ENCODE assay signal across 14 cellular contexts in the genomic region with DNA sequence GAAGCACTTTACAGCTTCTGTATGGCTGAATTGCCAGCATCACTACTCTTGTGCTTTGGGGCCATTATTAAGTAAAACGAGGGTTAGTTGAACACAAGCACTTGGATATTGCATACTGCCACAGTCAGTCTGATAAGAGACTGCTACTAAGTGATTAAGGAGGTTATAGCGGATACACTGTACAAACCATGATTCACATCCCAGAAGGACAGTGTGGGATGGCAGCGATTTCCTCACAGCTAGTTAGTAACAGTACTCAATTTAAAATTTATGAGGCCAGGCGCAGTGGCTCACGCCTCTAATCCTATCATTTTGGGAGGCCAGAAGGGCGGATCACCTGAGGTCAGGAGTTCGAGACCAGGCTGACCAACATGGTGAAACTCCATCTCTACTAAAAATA. TPM values are rescaled to one million over a fixed set of nuclear protein-coding genes. Genes with fewer than 3 reads are reported as not detected.
DNase-seq lines count a peak whose midpoint lies in the region; ATAC-seq and TF ChIP-seq lines count a peak whose summit lies in the region.
"Had no signal": no experiment of that assay in that cellular context is flagged by ENCODE, and none has a peak within 500 bp of the region (broad histone marks: within the 10 kb centered on the region; RNA-seq: fewer than 3 reads in every experiment).

No MANE protein-coding gene starts in this region.

- no peak overlapping the region for H3K27ac ChIP-seq in GM23338 (ENCODE audit: low read depth)
- peak overlapping the region in 3 of 5 donors; percentile 9 to 66 (median 40) for H3K27ac ChIP-seq in adrenal gland
- H3K27ac ChIP-seq: parathyroid adenoma had no signal

- 43 to 54% (median 49%) methylated on average over 6 to 7 of the region's 7 CpGs for WGBS in adrenal gland, 4 donors

- H4K20me1 ChIP-seq in GM23338 (replicated peaks; ENCODE audit: insufficient read depth) = peaks cover 9% of the 10 kb centered on the region

- H3K36me3 Mint-ChIP-seq in GM23338 (ENCODE audit: low read depth) = no peaks in the 10 kb centered on the region; the same call in 2 of the 3 replicates
- H3K36me3 Mint-ChIP-seq: activated naive CD4-positive, alpha-beta T cell treated with anti-CD3 and anti-CD28 coated beads, Interleukin-2, amount 50 U/mL, for 24 hours had no signal

- peaks cover 22% of the 10 kb centered on the region for H3K27me3 Mint-ChIP-seq in GM23338 (ENCODE audit: insufficient read depth, low read depth, poor library complexity)
- H3K27me3 Mint-ChIP-seq: activated naive CD4-positive, alpha-beta T cell treated with anti-CD3 and anti-CD28 coated beads, Interleukin-2, amount 50 U/mL, for 24 hours had no signal

- H3K4me1 ChIP-seq in GM23338 (ENCODE audit: insufficient read depth) (peaks cover 16% of the 10 kb centered on the region), adrenal gland (replicated peaks in 1 of 2) (peaks cover 5 to 20% of the 10 kb centered on the region in 2 donors)
- H3K4me1 ChIP-seq: parathyroid adenoma had no signal

- H3K4me2 ChIP-seq in GM23338 = peak overlapping the region; percentile 92; the same call in 1 of the 2 replicates

- TF ChIP-seq CTCF in GM23338 (conservative IDR thresholded peaks at IDR 0.05; ENCODE audit: low read depth in 2 of 2) = no peak
- TF ChIP-seq CTCF in adrenal gland (IDR thresholded peaks at IDR 0.05) = no peak
- no peak for TF ChIP-seq CTCF in GM20000 (IDR thresholded peaks at IDR 0.05; ENCODE audit: extremely low read depth, missing control alignments)

- H3K27ac Mint-ChIP-seq in GM23338 = no peak overlapping the region
- H3K27ac Mint-ChIP-seq: activated naive CD4-positive, alpha-beta T cell treated with anti-CD3 and anti-CD28 coated beads, Interleukin-2, amount 50 U/mL, for 24 hours had no signal

- H3K27me3 ChIP-seq in GM23338 (ENCODE audit: insufficient read depth) (no peaks in the 10 kb centered on the region), adrenal gland (no peaks in the 10 kb centered on the region)
- H3K27me3 ChIP-seq: esophagus muscularis mucosa, MG63 had no signal

- H3K9me3 Mint-ChIP-seq in GM23338 = no peaks in the 10 kb centered on the region
- H3K9me3 Mint-ChIP-seq: activated naive CD4-positive, alpha-beta T cell treated with anti-CD3 and anti-CD28 coated beads, Interleukin-2, amount 50 U/mL, for 24 hours had no signal

- DNase-seq in A172 (ENCODE audit: low spot score) = peak; percentile 67
- no peak for DNase-seq in GM23338 (ENCODE audit: low spot score)
- DNase-seq in adrenal gland = peak; percentile 46 to 84 (median 74)
- DNase-seq in iris pigment epithelial cell (ENCODE audit: low read depth) = peak; percentile 56
- no peak for DNase-seq in DMS79 treated with DMSO at 0.1 percent for 48 hours (lab: John Stamatoyannopoulos, UW)
- no peak for DNase-seq in GM20000 (ENCODE audit: low spot score)
- DNase-seq in ecto neural progenitor cell (ENCODE audit: low spot score) = no peak
- DNase-seq: DMS153, MG63, NCI-H2171 treated with DMSO at 0.1 percent for 48 hours had no signal

- peaks cover 18% of the 10 kb centered on the region for H3K79me2 ChIP-seq in GM23338 (replicated peaks; ENCODE audit: insufficient read depth)

- peaks cover 30% of the 10 kb centered on the region for H3F3A ChIP-seq in GM23338 (replicated peaks; ENCODE audit: low read depth)

- H2AFZ ChIP-seq in GM23338 = no peak overlapping the region
- H2AFZ ChIP-seq: parathyroid adenoma had no signal

- H3K4me1 Mint-ChIP-seq in GM23338 = peaks cover 19% of the 10 kb centered on the region

- peak overlapping the region; percentile 56; the same call in 1 of the 3 replicates for H3K4me3 Mint-ChIP-seq in GM23338
- H3K4me3 Mint-ChIP-seq: activated naive CD4-positive, alpha-beta T cell treated with anti-CD3 and anti-CD28 coated beads, Interleukin-2, amount 50 U/mL, for 24 hours had no signal

- ATAC-seq in GM23338 (no peak), GM19463 (IDR thresholded peaks at IDR 0.05; ENCODE audit: unreplicated experiment) (no peak)

- H3K9me2 ChIP-seq in GM23338 (ENCODE audit: insufficient read depth) = no peaks in the 10 kb centered on the region

- no peaks in the 10 kb centered on the region for H3K9me3 ChIP-seq in adrenal gland (replicated peaks in 1 of 3)
- H3K9me3 ChIP-seq: esophagus muscularis mucosa, MG63 had no signal

- H3K36me3 ChIP-seq in GM23338 (ENCODE audit: insufficient read depth) (no peaks in the 10 kb centered on the region), adrenal gland (replicated peaks in 1 of 2) (no peaks in the 10 kb centered on the region)
- H3K36me3 ChIP-seq: esophagus muscularis mucosa, MG63 had no signal

- intact Hi-C loops in adrenal gland (cut with DNase I) = loop anchor here in 1 of 2 donors (5.0 kb wide), 1 partner anchor 61 kb away; no protein-coding TSS in a partner anchor

- peak in 1 of 2 donors; percentile 36 for TF ChIP-seq POLR2A in adrenal gland (IDR thresholded peaks at IDR 0.05)

- H3K4me3 ChIP-seq in GM23338 (no peak overlapping the region), adrenal gland (no peak overlapping the region)
- H3K4me3 ChIP-seq: esophagus muscularis mucosa, MG63 had no signal

TF ChIP-seq in GM23338, 12 proteins besides CTCF, POLR2A, EP300 and RAD21 (continues in another document):
- TF ChIP-seq EZH2phosphoT487 (IDR thresholded peaks at IDR 0.05; ENCODE audit: unreplicated experiment) = no peak
- TF ChIP-seq, protein P1, sequence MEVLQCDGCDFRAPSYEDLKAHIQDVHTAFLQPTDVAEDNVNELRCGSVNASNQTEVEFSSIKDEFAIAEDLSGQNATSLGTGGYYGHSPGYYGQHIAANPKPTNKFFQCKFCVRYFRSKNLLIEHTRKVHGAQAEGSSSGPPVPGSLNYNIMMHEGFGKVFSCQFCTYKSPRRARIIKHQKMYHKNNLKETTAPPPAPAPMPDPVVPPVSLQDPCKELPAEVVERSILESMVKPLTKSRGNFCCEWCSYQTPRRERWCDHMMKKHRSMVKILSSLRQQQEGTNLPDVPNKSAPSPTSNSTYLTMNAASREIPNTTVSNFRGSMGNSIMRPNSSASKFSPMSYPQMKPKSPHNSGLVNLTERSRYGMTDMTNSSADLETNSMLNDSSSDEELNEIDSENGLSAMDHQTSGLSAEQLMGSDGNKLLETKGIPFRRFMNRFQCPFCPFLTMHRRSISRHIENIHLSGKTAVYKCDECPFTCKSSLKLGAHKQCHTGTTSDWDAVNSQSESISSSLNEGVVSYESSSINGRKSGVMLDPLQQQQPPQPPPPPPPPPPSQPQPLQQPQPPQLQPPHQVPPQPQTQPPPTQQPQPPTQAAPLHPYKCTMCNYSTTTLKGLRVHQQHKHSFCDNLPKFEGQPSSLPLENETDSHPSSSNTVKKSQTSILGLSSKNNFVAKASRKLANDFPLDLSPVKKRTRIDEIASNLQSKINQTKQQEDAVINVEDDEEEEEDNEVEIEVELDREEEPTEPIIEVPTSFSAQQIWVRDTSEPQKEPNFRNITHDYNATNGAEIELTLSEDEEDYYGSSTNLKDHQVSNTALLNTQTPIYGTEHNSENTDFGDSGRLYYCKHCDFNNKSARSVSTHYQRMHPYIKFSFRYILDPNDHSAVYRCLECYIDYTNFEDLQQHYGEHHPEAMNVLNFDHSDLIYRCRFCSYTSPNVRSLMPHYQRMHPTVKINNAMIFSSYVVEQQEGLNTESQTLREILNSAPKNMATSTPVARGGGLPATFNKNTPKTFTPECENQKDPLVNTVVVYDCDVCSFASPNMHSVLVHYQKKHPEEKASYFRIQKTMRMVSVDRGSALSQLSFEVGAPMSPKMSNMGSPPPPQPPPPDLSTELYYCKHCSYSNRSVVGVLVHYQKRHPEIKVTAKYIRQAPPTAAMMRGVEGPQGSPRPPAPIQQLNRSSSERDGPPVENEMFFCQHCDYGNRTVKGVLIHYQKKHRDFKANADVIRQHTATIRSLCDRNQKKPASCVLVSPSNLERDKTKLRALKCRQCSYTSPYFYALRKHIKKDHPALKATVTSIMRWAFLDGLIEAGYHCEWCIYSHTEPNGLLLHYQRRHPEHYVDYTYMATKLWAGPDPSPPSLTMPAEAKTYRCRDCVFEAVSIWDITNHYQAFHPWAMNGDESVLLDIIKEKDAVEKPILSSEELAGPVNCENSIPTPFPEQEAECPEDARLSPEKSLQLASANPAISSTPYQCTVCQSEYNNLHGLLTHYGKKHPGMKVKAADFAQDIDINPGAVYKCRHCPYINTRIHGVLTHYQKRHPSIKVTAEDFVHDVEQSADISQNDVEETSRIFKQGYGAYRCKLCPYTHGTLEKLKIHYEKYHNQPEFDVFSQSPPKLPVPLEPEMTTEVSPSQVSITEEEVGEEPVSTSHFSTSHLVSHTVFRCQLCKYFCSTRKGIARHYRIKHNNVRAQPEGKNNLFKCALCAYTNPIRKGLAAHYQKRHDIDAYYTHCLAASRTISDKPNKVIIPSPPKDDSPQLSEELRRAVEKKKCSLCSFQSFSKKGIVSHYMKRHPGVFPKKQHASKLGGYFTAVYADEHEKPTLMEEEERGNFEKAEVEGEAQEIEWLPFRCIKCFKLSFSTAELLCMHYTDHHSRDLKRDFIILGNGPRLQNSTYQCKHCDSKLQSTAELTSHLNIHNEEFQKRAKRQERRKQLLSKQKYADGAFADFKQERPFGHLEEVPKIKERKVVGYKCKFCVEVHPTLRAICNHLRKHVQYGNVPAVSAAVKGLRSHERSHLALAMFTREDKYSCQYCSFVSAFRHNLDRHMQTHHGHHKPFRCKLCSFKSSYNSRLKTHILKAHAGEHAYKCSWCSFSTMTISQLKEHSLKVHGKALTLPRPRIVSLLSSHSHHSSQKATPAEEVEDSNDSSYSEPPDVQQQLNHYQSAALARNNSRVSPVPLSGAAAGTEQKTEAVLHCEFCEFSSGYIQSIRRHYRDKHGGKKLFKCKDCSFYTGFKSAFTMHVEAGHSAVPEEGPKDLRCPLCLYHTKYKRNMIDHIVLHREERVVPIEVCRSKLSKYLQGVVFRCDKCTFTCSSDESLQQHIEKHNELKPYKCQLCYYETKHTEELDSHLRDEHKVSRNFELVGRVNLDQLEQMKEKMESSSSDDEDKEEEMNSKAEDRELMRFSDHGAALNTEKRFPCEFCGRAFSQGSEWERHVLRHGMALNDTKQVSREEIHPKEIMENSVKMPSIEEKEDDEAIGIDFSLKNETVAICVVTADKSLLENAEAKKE (CRISPR knock-in tag; IDR thresholded peaks at IDR 0.05) = no peak
- TF ChIP-seq CREB1 (CRISPR knock-in tag; IDR thresholded peaks at IDR 0.05; ENCODE audit: low read depth) = no peak
- no peak for TF ChIP-seq ZNF114 (CRISPR knock-in tag; IDR thresholded peaks at IDR 0.05)
- no peak for TF ChIP-seq NANOG (IDR thresholded peaks at IDR 0.05; ENCODE audit: borderline replicate concordance)
- TF ChIP-seq STAT1 (IDR thresholded peaks at IDR 0.05; ENCODE audit: unreplicated experiment) = no peak
- TF ChIP-seq JUNB (IDR thresholded peaks at IDR 0.05; ENCODE audit: unreplicated experiment) = no peak

RNA-seq across cellular contexts. Expression of a gene that starts 2.6 kb away (rescaled TPM):
- total RNA-seq in A172 (2014; rRNA removed; shearing (Covaris generic)) = 18.1 and 20.5 TPM in 2 replicates
- 14.2 and 21.6 TPM in 2 replicates for total RNA-seq in GM23338 (2014; rRNA removed; shearing (Covaris generic))
- polyA plus RNA-seq in GM23338 (2016; fragmentation: Nextera tagmentation; extraction: Ambion mirVana) (6.3 and 6.7 TPM in 2 replicates), adrenal gland (10 to 100 TPM in 2 of 3 donors, 1 to 10 TPM in 1; 7.7 to 50.6 (median 10.1) TPM)
- total RNA-seq in adrenal gland = 100 to 1,000 TPM in 3 of 8 donors, 10 to 100 TPM in 5; 75.3 to 123 (median 96.6) TPM

Comparison
In these comparisons a context has a peak if more than half of its experiments do, and no peak if none do; other contexts are left out.
1. DNase-seq: peak in A172 (single experiment), adrenal gland (7 of 7) and iris pigment epithelial cell (single experiment); none in GM23338 (single experiment), DMS79 treated with DMSO at 0.1 percent for 48 hours (single experiment), GM20000 (single experiment) and ecto neural progenitor cell (single experiment).